In genomic region chr2:50455351-50455750, GRCh38 we compare ENCODE assay signal across 26 cellular contexts.
"Had no signal": no experiment of that assay in that cellular context is flagged by ENCODE, and none has a peak within 500 bp of the region (broad histone marks: within the 10 kb centered on the region; RNA-seq: fewer than 3 reads in every experiment).

No MANE protein-coding gene starts in this region.

- H3K4me3 ChIP-seq: stomach, suprapubic skin, testis, thoracic aorta, thyroid gland, tibial artery, tibial nerve, transverse colon, upper lobe of left lung, upper lobe of right lung, uterus, vagina had no signal

- DNase-seq: stimulated activated CD4-positive, alpha-beta T cell treated with anti-CD3 and anti-CD28 coated beads, Interleukin-2, amount 100 ng/mL, for 48 hours; stimulated activated CD4-positive, alpha-beta T cell treated with anti-CD3 and anti-CD28 coated beads, Interleukin-4, amount 100 ng/mL, for 1 hour; stimulated activated CD4-positive, alpha-beta T cell treated with anti-CD3 and anti-CD28 coated beads, Interleukin-4, amount 100 ng/mL, for 24 hours; stimulated activated CD4-positive, alpha-beta T cell treated with anti-CD3 and anti-CD28 coated beads, Interleukin-4, amount 100 ng/mL, for 4 hours; stimulated activated CD8-positive, alpha-beta memory T cell treated with anti-CD3 and anti-CD28 coated beads, Interleukin-4, amount 100 ng/mL, for 48 hours; stimulated activated naive B cell treated with anti-CD40 and anti-IgM and Interleukin-4, amounts not matched to agents 10 μg/mL and 1 μg/mL and 100 μg/mL, for 72 hours; stimulated activated naive CD4-positive, alpha-beta T cell; stimulated activated naive CD4-positive, alpha-beta T cell treated with Interleukin-2 at 50 U/mL for 16 hours; stimulated activated naive CD8-positive, alpha-beta T cell treated with anti-CD3 and anti-CD28 coated beads, Interleukin-15, amount 100 ng/mL, for 72 hours; stimulated activated naive CD8-positive, alpha-beta T cell treated with anti-CD3 and anti-CD28 coated beads, Interleukin-15, Interleukin-2, amounts not matched to agents 100 U/mL and 50 U/mL, for 24 hours; stomach; substantia nigra; testis; thyroid gland; tibial artery; transverse colon; trophoblast cell; upper lobe of left lung; upper lobe of right lung; uterus had no signal

- H3K9me3 ChIP-seq: stomach, suprapubic skin, testis, thoracic aorta, thyroid gland, tibial artery, tibial nerve, transverse colon, upper lobe of left lung, upper lobe of right lung, uterus, vagina had no signal

- H3K4me1 ChIP-seq: stomach, suprapubic skin, testis, thyroid gland, tibial artery, tibial nerve, transverse colon, upper lobe of left lung, upper lobe of right lung, uterus, vagina had no signal

- H3K27ac ChIP-seq: stomach, suprapubic skin, testis, thoracic aorta, thyroid gland, tibial artery, tibial nerve, transverse colon, upper lobe of left lung, upper lobe of right lung, uterus, vagina had no signal

- H3K36me3 ChIP-seq: stomach, suprapubic skin, thoracic aorta, thyroid gland, tibial artery, tibial nerve, transverse colon, upper lobe of left lung, upper lobe of right lung, vagina had no signal

- ATAC-seq: stimulated activated effector memory CD8-positive, alpha-beta T cell treated with anti-CD3 and anti-CD28 coated beads, Interleukin-12 subunit alpha, Interleukin-12 subunit beta, amount 100 ng/mL, for 72 hours; stimulated activated memory B cell treated with anti-CD40 and anti-IgM and Interleukin-4, amounts not matched to agents 10 μg/mL and 1 μg/mL and 100 μg/mL, for 72 hours; stimulated activated naive B cell treated with anti-CD40 and anti-IgM and Interleukin-4, amounts not matched to agents 10 μg/mL and 1 μg/mL and 100 μg/mL, for 72 hours; stimulated activated naive CD8-positive, alpha-beta T cell treated with anti-CD3 and anti-CD28 coated beads, Interleukin-15, amount 100 ng/mL, for 72 hours; stimulated activated naive CD8-positive, alpha-beta T cell treated with anti-CD3 and anti-CD28 coated beads, Interleukin-15, Interleukin-2, amounts not matched to agents 100 U/mL and 50 U/mL, for 24 hours; upper lobe of right lung had no signal

- H3K27me3 ChIP-seq: stomach, suprapubic skin, testis, thyroid gland, tibial artery, tibial nerve, transverse colon, upper lobe of left lung, upper lobe of right lung, uterus, vagina had no signal
